Comparison of ENCODE assay signal across 8 cellular contexts in the genomic region with DNA sequence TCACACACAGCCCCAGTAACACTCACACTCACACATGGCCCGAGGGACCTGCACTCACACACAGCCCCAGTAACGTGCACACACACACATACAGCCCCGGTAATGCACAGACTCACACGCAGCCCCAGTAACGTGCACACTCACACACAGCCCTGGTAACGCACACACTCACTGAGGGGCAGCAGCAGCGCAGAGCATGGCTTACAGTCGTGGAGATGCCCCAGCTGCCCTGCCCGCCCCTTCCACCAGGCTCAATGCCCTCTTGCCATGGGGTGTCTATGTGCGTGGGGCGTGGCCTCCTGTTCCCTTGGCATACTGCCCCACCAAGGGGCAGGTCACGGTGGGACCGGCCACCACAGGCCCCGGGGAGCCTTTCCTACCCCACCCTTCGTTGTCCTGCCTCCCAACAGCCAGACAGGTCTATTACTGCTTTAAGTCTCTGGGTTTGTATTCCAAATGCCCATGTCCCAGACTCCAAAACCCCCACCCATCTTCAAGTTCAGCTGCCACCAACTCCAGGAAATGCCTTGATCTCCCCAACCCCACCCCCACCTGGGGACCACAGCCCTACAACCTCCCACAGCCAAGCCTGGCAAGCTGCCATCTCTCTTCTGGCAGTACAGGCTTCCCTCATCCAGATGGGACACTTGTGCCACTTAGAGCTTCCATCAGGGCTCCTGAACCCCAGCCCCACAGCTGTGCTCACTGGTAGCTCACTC. TPM values are rescaled to one million over a fixed set of nuclear protein-coding genes. Genes with fewer than 3 reads are reported as not detected.
DNase-seq lines count a peak whose midpoint lies in the region; ATAC-seq, FAIRE-seq and TF ChIP-seq lines count a peak whose summit lies in the region.

No MANE protein-coding gene starts in this region.

- H3K9me3 ChIP-seq in psoas muscle = no peaks in the 10 kb centered on the region

- H3K4me1 ChIP-seq in foreskin keratinocyte = peaks cover 6% of the 10 kb centered on the region
- H3K4me1 ChIP-seq in psoas muscle = peaks cover 11% of the 10 kb centered on the region

- 41 to 49% (median 49%) methylated on average over 15 of the region's 15 CpGs for WGBS in psoas muscle, 3 donors

- intact Hi-C loops in psoas muscle (cut with DNase I) = no loop called here

- TF ChIP-seq CTCF in foreskin keratinocyte (conservative IDR thresholded peaks at IDR 0.05) (no peak), psoas muscle (IDR thresholded peaks at IDR 0.05) (no peak)

- no peak overlapping the region for H3K4me3 ChIP-seq in psoas muscle

- FAIRE-seq in HTR-8/SVneo (lab: Jason Lieb, UNC) = peak; percentile 80

- ATAC-seq in foreskin keratinocyte (peak; percentile 3), GM19467 (IDR thresholded peaks at IDR 0.05; ENCODE audit: unreplicated experiment) (no peak), psoas muscle (no peak)

- DNase-seq in HTR-8/SVneo (ENCODE audit: insufficient read length, low spot score) (no peak), UCSD-AML1 (lab: John Stamatoyannopoulos, UW; ENCODE audit: unreplicated experiment) (peak; percentile 55), foreskin keratinocyte (no peak), NCI-H2029 (lab: John Stamatoyannopoulos, UW) (no peak), psoas muscle (no peak), NCI-H345 (lab: John Stamatoyannopoulos, UW) (no peak)
- DNase-seq in stimulated activated naive CD4-positive, alpha-beta T cell (lab: John Stamatoyannopoulos, UW) = peak; percentile 20 to 58 (median 43)

- H3K27ac ChIP-seq in foreskin keratinocyte (no peak overlapping the region), psoas muscle (no peak overlapping the region)

- no peaks in the 10 kb centered on the region for H3K36me3 ChIP-seq in psoas muscle (ENCODE audit: insufficient read depth in 1 of 2, low read depth in 1 of 2)

- H3K27me3 ChIP-seq in foreskin keratinocyte = no peaks in the 10 kb centered on the region
- no peaks in the 10 kb centered on the region for H3K27me3 ChIP-seq in psoas muscle (ENCODE audit: insufficient read depth in 3 of 3, low read length in 2 of 3)

RNA-seq across cellular contexts. Expression of a gene that starts 2.6 kb away (rescaled TPM):
- total RNA-seq in foreskin keratinocyte = 4.9 and 5.1 TPM in 2 replicates
- polyA plus RNA-seq in foreskin keratinocyte = 4.0 and 4.2 TPM in 2 replicates
- 1 to 10 TPM; 1.2 to 2.4 (median 1.9) TPM for total RNA-seq in psoas muscle
- 1 to 10 TPM in 2 of 3 donors, under 1 TPM in 1; 0.95 to 2.1 (median 1.2) TPM for polyA plus RNA-seq in psoas muscle

RNA-seq across cellular contexts. Expression of a gene that starts 8.7 kb away (rescaled TPM):
- not detected in 2 replicates for total RNA-seq in foreskin keratinocyte
- polyA plus RNA-seq in foreskin keratinocyte = 0.02 TPM in 1 of 2 replicates, not detected in the other
- total RNA-seq in psoas muscle = under 1 TPM in 3 of 4 donors, not detected in 1; 0.11 to 0.37 (median 0.19) TPM
- polyA plus RNA-seq in psoas muscle = under 1 TPM in 1 of 3 donors, not detected in 2; 0.05 TPM

RNA-seq across cellular contexts. Expression of a gene that starts 47.5 kb away (rescaled TPM):
- total RNA-seq in foreskin keratinocyte (12.8 and 15.8 TPM in 2 replicates), psoas muscle (1 to 10 TPM; 1.5 to 4.3 (median 2.4) TPM)
- polyA plus RNA-seq in foreskin keratinocyte (10.4 and 13.8 TPM in 2 replicates), psoas muscle (1 to 10 TPM; 1.3 to 2.2 (median 1.5) TPM)

Comparison
In these comparisons a context has a peak if more than half of its experiments do, and no peak if none do; other contexts are left out.
1. DNase-seq: peak in UCSD-AML1 (single experiment) and stimulated activated naive CD4-positive, alpha-beta T cell (6 of 6); none in HTR-8/SVneo (single experiment), foreskin keratinocyte (0 of 2), NCI-H2029 (single experiment), psoas muscle (0 of 2) and NCI-H345 (single experiment).